3 cellular contexts compared by ENCODE assay signal in genomic region chr13:107141767-107142166, GRCh38.
"Had no signal": no experiment of that assay in that cellular context is flagged by ENCODE, and none has a peak within 500 bp of the region (broad histone marks: within the 10 kb centered on the region; RNA-seq: fewer than 3 reads in every experiment).

No MANE protein-coding gene starts in this region.

- H3K4me2 ChIP-seq: GM23338 had no signal

- H3K4me3 ChIP-seq: GM23338 had no signal

- H2AFZ ChIP-seq: GM23338 had no signal

- DNase-seq: H9, HCEC 1CT had no signal

- ATAC-seq: GM23338 had no signal
